Comparison of ENCODE assay signal across 23 cellular contexts in genomic region chr10:58102897-58103296, GRCh38.
DNase-seq lines count a peak whose midpoint lies in the region; ATAC-seq and TF ChIP-seq lines count a peak whose summit lies in the region.
"Had no signal": no experiment of that assay in that cellular context is flagged by ENCODE, and none has a peak within 500 bp of the region (broad histone marks: within the 10 kb centered on the region; RNA-seq: fewer than 3 reads in every experiment).

No MANE protein-coding gene starts in this region.

- no peak overlapping the region for H3K27ac ChIP-seq in endodermal cell (ENCODE audit: low read depth, low read length)
- H3K27ac ChIP-seq in psoas muscle: no peak overlapping the region
- H3K27ac ChIP-seq in substantia nigra (ENCODE audit: low read depth, low read length, poor library complexity, severe bottlenecking): no peak overlapping the region
- H3K27ac ChIP-seq: BLaER1 had no signal

- peaks cover 6% of the 10 kb centered on the region for H3K4me1 ChIP-seq in endodermal cell (ENCODE audit: control insufficient read depth, insufficient read depth, low read length)
- H3K4me1 ChIP-seq in psoas muscle: no peaks in the 10 kb centered on the region
- H3K4me1 ChIP-seq: BE2C, BLaER1 had no signal

- no peak for ATAC-seq in psoas muscle
- ATAC-seq: GM12878 had no signal

- H3K27me3 ChIP-seq in endodermal cell (ENCODE audit: control insufficient read depth, insufficient read depth, low read length, poor library complexity, severe bottlenecking) (no peaks in the 10 kb centered on the region), psoas muscle (ENCODE audit: insufficient read depth in 3 of 3, low read length in 2 of 3) (peaks cover 0 to 2% (median 0%) of the 10 kb centered on the region in 3 donors)
- H3K27me3 ChIP-seq: BE2C, BLaER1 had no signal

- H3K4me3 Mint-ChIP-seq in endodermal cell (no peak overlapping the region), endothelial cell (ENCODE audit: unreplicated experiment) (peak overlapping the region; percentile 42), nephron progenitor cell (no peak overlapping the region)
- H3K4me3 Mint-ChIP-seq: CD14-positive monocyte; CD4-positive, alpha-beta memory T cell; CD4-positive, CD25-positive, alpha-beta regulatory T cell; CD8-positive, alpha-beta memory T cell had no signal

- H3K9me3 Mint-ChIP-seq in endodermal cell (peaks cover 20% of the 10 kb centered on the region), endothelial cell (ENCODE audit: unreplicated experiment) (no peaks in the 10 kb centered on the region), nephron progenitor cell (peaks cover 8% of the 10 kb centered on the region)

- 79 to 96% methylated on average over 4 to 7 of the region's 7 CpGs for WGBS in endodermal cell (ENCODE audit: insufficient coverage in 1 of 2, insufficient read length in 1 of 2), 2 experiments
- WGBS in psoas muscle, 3 donors: 68 to 74% (median 69%) methylated on average over 7 of the region's 7 CpGs

- H3K27me3 Mint-ChIP-seq in endodermal cell (ENCODE audit: insufficient read depth) (no peaks in the 10 kb centered on the region), endothelial cell (ENCODE audit: unreplicated experiment) (no peaks in the 10 kb centered on the region), nephron progenitor cell (ENCODE audit: low read depth, poor library complexity) (no peaks in the 10 kb centered on the region)
- H3K27me3 Mint-ChIP-seq: CD4-positive, CD25-positive, alpha-beta regulatory T cell had no signal

- no peak for TF ChIP-seq CTCF in endodermal cell (conservative IDR thresholded peaks at IDR 0.05)
- TF ChIP-seq CTCF in endothelial cell (IDR thresholded peaks at IDR 0.05; ENCODE audit: unreplicated experiment): no peak
- no peak for TF ChIP-seq CTCF in nephron progenitor cell (IDR thresholded peaks at IDR 0.05)
- no peak for TF ChIP-seq CTCF in psoas muscle (IDR thresholded peaks at IDR 0.05)

- peak overlapping the region; percentile 43 for H3K4me3 ChIP-seq in endodermal cell (ENCODE audit: low read length)
- H3K4me3 ChIP-seq in psoas muscle: no peak overlapping the region
- H3K4me3 ChIP-seq: BLaER1, GM12878 had no signal

- intact Hi-C loops in psoas muscle (cut with DNase I): no loop called here

- H3K4me1 Mint-ChIP-seq in endodermal cell (no peaks in the 10 kb centered on the region), endothelial cell (ENCODE audit: unreplicated experiment) (no peaks in the 10 kb centered on the region), nephron progenitor cell (peaks cover 5% of the 10 kb centered on the region)
- H3K4me1 Mint-ChIP-seq: CD14-positive monocyte; CD4-positive, alpha-beta memory T cell; CD4-positive, CD25-positive, alpha-beta regulatory T cell; CD8-positive, alpha-beta memory T cell had no signal

- H3K9me3 ChIP-seq in endodermal cell (ENCODE audit: control insufficient read depth, low read length) (peaks cover 24% of the 10 kb centered on the region), psoas muscle (no peaks in the 10 kb centered on the region)
- H3K9me3 ChIP-seq: BE2C had no signal

- no peak for DNase-seq in endodermal cell
- no peak for DNase-seq in endothelial cell (ENCODE audit: low spot score)
- no peak for DNase-seq in nephron progenitor cell
- no peak for DNase-seq in psoas muscle
- no peak for DNase-seq in substantia nigra (lab: John Stamatoyannopoulos, UW)
- DNase-seq: 8988T; ACHN; BE2C; C1 segment of cervical spinal cord; CD4-positive, alpha-beta memory T cell; CD4-positive, CD25-positive, alpha-beta regulatory T cell; CD8-positive, alpha-beta memory T cell; COR-L47; DMS 273 treated with DMSO at 0.1 percent for 48 hours; DMS153; DMS53; DMS79; DND-41; EL; GDM1 had no signal

- H3K36me3 ChIP-seq in endodermal cell (ENCODE audit: control insufficient read depth, insufficient read depth, low read length) (no peaks in the 10 kb centered on the region), psoas muscle (ENCODE audit: insufficient read depth in 1 of 2, low read depth in 1 of 2) (no peaks in the 10 kb centered on the region)
- H3K36me3 ChIP-seq: BE2C, BLaER1 had no signal

- H3K27ac Mint-ChIP-seq in endodermal cell (no peak overlapping the region), endothelial cell (ENCODE audit: unreplicated experiment) (no peak overlapping the region), nephron progenitor cell (peak overlapping the region; percentile 61)
- H3K27ac Mint-ChIP-seq: CD14-positive monocyte; CD4-positive, alpha-beta memory T cell; CD4-positive, CD25-positive, alpha-beta regulatory T cell; CD8-positive, alpha-beta memory T cell had no signal

- H3K36me3 Mint-ChIP-seq in endodermal cell (ENCODE audit: low read depth): peaks cover 8% of the 10 kb centered on the region
- H3K36me3 Mint-ChIP-seq in endothelial cell (ENCODE audit: low read depth, unreplicated experiment): no peaks in the 10 kb centered on the region
- no peaks in the 10 kb centered on the region for H3K36me3 Mint-ChIP-seq in nephron progenitor cell (ENCODE audit: low read depth)
- H3K36me3 Mint-ChIP-seq: CD14-positive monocyte; CD4-positive, alpha-beta memory T cell; CD4-positive, CD25-positive, alpha-beta regulatory T cell had no signal

- H3K9ac ChIP-seq in endodermal cell (ENCODE audit: extremely low read depth, low read length, poor library complexity, severe bottlenecking): no peak overlapping the region
- H3K9ac ChIP-seq: BLaER1 had no signal
